Comparison of ENCODE assay signal across 1 cellular context in the genomic region with DNA sequence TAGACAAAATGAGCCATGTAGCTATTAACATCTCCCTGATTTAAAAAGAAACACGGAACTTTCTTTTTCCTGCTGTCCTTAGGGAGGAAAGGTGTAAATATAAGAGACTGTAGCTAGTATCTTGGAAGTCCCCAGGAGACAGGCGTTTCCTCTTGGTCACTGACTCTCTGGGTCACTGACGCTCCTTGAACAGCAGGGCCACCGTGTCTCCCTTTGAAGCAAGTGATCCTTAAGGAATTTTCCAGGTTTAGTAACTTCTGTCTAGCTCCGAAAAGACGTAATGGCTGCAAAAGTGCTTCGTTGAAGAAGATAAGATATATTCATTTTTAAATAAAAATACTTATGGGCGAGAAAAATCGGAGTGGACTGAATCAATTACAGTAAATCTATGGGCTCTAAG.
TF ChIP-seq lines count a peak whose summit lies in the region.

No MANE protein-coding gene starts in this region.

TF ChIP-seq in H1, 55 proteins besides CTCF, POLR2A, EP300 and RAD21:
- TF ChIP-seq KDM4A (IDR thresholded peaks at IDR 0.05; ENCODE audit: low read depth, low read length, severe bottlenecking) (peak; percentile 32), CTBP2 (IDR thresholded peaks at IDR 0.05; ENCODE audit: borderline replicate concordance, insufficient read depth, insufficient read length, low read length) (no peak), KDM5A (IDR thresholded peaks at IDR 0.05; ENCODE audit: low read length) (no peak), CBX8 (IDR thresholded peaks at IDR 0.05; ENCODE audit: borderline replicate concordance, low read depth, low read length) (no peak)
TF ChIP-seq in H1: peak in this region for 1.
